11 cellular contexts compared by ENCODE assay signal in the genomic region with DNA sequence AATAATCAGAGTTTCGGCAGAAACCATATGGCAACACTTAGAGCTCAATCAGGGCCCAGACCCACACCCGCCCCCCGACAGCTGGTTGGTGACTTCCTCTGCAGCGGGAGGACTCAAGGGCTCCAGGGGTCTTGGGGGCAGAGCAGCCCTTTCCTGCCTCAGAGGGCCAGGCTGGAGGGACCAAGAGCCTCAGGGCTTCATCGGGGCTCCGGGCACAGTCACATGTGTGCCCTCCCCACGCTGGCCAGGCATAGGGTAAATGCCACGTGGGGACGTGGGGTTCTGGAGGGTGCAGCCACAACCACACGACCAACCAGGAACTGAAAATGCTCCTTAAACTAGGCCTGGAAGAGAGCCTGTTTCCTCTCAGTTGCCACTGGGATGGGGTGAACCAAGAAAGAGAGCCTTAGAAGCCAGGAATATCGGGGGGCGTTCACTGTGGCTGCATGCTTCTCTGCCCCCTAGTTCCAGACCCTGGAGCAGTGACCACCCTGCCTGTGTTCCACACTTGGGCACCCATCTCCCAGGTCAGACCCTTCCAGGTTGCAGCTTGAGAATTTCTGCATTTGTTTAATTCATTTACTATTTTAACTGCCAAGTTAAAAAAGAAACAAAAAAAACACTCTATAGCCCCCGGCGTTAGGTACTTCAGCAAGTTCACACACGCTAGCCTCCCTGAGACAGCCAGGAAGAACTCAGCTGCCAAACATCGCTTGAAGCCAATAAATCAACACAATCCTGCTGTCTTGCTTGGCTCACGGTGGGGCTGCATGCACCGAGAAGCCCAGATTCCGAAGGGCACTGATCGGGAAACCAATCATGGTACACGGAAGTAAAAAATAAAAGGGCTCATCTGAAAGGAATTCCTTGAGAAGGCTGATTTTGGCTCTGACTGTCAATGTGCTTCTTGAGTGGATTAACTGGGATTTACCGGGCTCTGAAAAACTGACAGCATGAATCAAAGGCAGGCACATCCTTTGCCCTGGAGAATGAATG. TPM values are rescaled to one million over a fixed set of nuclear protein-coding genes. Genes with fewer than 3 reads are reported as not detected.
DNase-seq lines count a peak whose midpoint lies in the region; ATAC-seq and TF ChIP-seq lines count a peak whose summit lies in the region.
"Had no signal": no experiment of that assay in that cellular context is flagged by ENCODE, and none has a peak within 500 bp of the region (broad histone marks: within the 10 kb centered on the region; RNA-seq: fewer than 3 reads in every experiment).

No MANE protein-coding gene starts in this region.

- H3K4me3 ChIP-seq in right cardiac atrium (ENCODE audit: low read length) = no peak overlapping the region
- H3K4me3 ChIP-seq in right atrium auricular region = no peak overlapping the region
- no peak overlapping the region for H3K4me3 ChIP-seq in WERI-Rb-1 (ENCODE audit: low read depth, low read length)
- no peak overlapping the region for H3K4me3 ChIP-seq in transverse colon
- H3K4me3 ChIP-seq: heart left ventricle had no signal

- 58% methylated on average over 22 of the region's 22 CpGs for WGBS in right cardiac atrium
- 51 to 54% methylated on average over 9 to 22 of the region's 22 CpGs for WGBS in transverse colon (ENCODE audit: low coverage in 1 of 2), 2 donors

- no peaks in the 10 kb centered on the region for H3K36me3 ChIP-seq in right atrium auricular region
- H3K36me3 ChIP-seq in WERI-Rb-1 = no peaks in the 10 kb centered on the region
- no peaks in the 10 kb centered on the region for H3K36me3 ChIP-seq in transverse colon
- H3K36me3 ChIP-seq: heart left ventricle had no signal

- TF ChIP-seq CTCF in right atrium auricular region (IDR thresholded peaks at IDR 0.05) (no peak), WERI-Rb-1 (IDR thresholded peaks at IDR 0.05; ENCODE audit: low read depth, low read length) (no peak), transverse colon (IDR thresholded peaks at IDR 0.05) (no peak)

- peak in 2 of 3 donors; percentile 22 to 43 for DNase-seq in right cardiac atrium
- DNase-seq in right atrium auricular region (ENCODE audit: low spot score) = no peak
- peak; percentile 17 for DNase-seq in WERI-Rb-1
- peak; percentile 92 for DNase-seq in kidney tubule cell (ENCODE audit: low spot score)
- no peak for DNase-seq in transverse colon
- no peak for DNase-seq in SKM-1 (lab: John Stamatoyannopoulos, UW; ENCODE audit: unreplicated experiment)
- DNase-seq: activated effector memory CD4-positive, alpha-beta T cell treated with anti-CD3 and anti-CD28 coated beads, Interleukin-2, amount 50 U/mL, for 16 hours; NCI-H1436 treated with DMSO at 0.1 percent for 48 hours had no signal

- H3K27ac ChIP-seq in right cardiac atrium (ENCODE audit: low read length) = no peak overlapping the region
- no peak overlapping the region for H3K27ac ChIP-seq in right atrium auricular region
- H3K27ac ChIP-seq in WERI-Rb-1 = no peak overlapping the region
- H3K27ac ChIP-seq in transverse colon = no peak overlapping the region
- H3K27ac ChIP-seq: heart left ventricle had no signal

- intact Hi-C loops in right cardiac atrium (cut with DNase I) = loop anchor here in 1 of 4 donors (10.0 kb wide), 1 partner anchor 296 kb away; no protein-coding TSS in a partner anchor
- intact Hi-C loops in transverse colon (cut with DNase I; ENCODE audit: low total_unique reads) = no loop called here

- TF ChIP-seq EP300 in transverse colon (IDR thresholded peaks at IDR 0.05; ENCODE audit: low read depth) = no peak

- ATAC-seq in right cardiac atrium = peak in 1 of 2 donors; percentile 12
- no peak for ATAC-seq in GM18520 (IDR thresholded peaks at IDR 0.05; ENCODE audit: unreplicated experiment)
- ATAC-seq in SK-N-SH treated with all-trans-retinoic acid at 6 μM for 48 hours = no peak

- H3K27me3 ChIP-seq in right cardiac atrium (ENCODE audit: control insufficient read depth, insufficient read depth) = no peaks in the 10 kb centered on the region
- no peaks in the 10 kb centered on the region for H3K27me3 ChIP-seq in right atrium auricular region
- H3K27me3 ChIP-seq in WERI-Rb-1 (ENCODE audit: insufficient read depth, low read depth, severe bottlenecking) = no peaks in the 10 kb centered on the region
- H3K27me3 ChIP-seq in transverse colon = peaks cover 13% of the 10 kb centered on the region

- in situ Hi-C loops in transverse colon (cut with MboI; ENCODE audit: low pct_ligation_motif_present in 1 of 4, low pct_unique_long_range_greater_than_20kb in 1 of 4, low sequenced_read_pairs in 3 of 4) = loop anchor here in 2 of 4 donors (10.0 to 25.0 kb wide), 2 partner anchors 266 to 274 kb away; no protein-coding TSS in a partner anchor

- TF ChIP-seq POLR2A in transverse colon (IDR thresholded peaks at IDR 0.05) = no peak

- no peaks in the 10 kb centered on the region for H3K9me3 ChIP-seq in right cardiac atrium (ENCODE audit: control insufficient read depth, low read length)
- peaks cover 0 to 4% of the 10 kb centered on the region in 2 donors for H3K9me3 ChIP-seq in right atrium auricular region
- no peaks in the 10 kb centered on the region for H3K9me3 ChIP-seq in WERI-Rb-1 (ENCODE audit: severe bottlenecking)
- H3K9me3 ChIP-seq in transverse colon = peaks cover 0 to 3% of the 10 kb centered on the region in 2 donors

- H3K4me1 ChIP-seq in right cardiac atrium (ENCODE audit: control insufficient read depth, insufficient read depth, low read length) (no peaks in the 10 kb centered on the region), right atrium auricular region (peaks cover 0 to 30% of the 10 kb centered on the region in 2 donors), transverse colon (peaks cover 0 to 3% (median 0%) of the 10 kb centered on the region in 4 donors)

TF ChIP-seq in SK-N-SH treated with all-trans-retinoic acid at 6 μM for 48 hours, 23 proteins besides CTCF, POLR2A, EP300 and RAD21:
- TF ChIP-seq BACH2 (CRISPR knock-in tag; IDR thresholded peaks at IDR 0.05; ENCODE audit: borderline replicate concordance) = no peak
- TF ChIP-seq ZNF8 (CRISPR knock-in tag; IDR thresholded peaks at IDR 0.05) = no peak
- TF ChIP-seq, protein P1, sequence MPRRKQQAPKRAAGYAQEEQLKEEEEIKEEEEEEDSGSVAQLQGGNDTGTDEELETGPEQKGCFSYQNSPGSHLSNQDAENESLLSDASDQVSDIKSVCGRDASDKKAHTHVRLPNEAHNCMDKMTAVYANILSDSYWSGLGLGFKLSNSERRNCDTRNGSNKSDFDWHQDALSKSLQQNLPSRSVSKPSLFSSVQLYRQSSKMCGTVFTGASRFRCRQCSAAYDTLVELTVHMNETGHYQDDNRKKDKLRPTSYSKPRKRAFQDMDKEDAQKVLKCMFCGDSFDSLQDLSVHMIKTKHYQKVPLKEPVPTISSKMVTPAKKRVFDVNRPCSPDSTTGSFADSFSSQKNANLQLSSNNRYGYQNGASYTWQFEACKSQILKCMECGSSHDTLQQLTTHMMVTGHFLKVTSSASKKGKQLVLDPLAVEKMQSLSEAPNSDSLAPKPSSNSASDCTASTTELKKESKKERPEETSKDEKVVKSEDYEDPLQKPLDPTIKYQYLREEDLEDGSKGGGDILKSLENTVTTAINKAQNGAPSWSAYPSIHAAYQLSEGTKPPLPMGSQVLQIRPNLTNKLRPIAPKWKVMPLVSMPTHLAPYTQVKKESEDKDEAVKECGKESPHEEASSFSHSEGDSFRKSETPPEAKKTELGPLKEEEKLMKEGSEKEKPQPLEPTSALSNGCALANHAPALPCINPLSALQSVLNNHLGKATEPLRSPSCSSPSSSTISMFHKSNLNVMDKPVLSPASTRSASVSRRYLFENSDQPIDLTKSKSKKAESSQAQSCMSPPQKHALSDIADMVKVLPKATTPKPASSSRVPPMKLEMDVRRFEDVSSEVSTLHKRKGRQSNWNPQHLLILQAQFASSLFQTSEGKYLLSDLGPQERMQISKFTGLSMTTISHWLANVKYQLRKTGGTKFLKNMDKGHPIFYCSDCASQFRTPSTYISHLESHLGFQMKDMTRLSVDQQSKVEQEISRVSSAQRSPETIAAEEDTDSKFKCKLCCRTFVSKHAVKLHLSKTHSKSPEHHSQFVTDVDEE (CRISPR knock-in tag; IDR thresholded peaks at IDR 0.05) = no peak
- no peak for TF ChIP-seq SNAI2 (CRISPR knock-in tag; IDR thresholded peaks at IDR 0.05)
- no peak for TF ChIP-seq ESRRG (CRISPR knock-in tag; IDR thresholded peaks at IDR 0.05)
- no peak for TF ChIP-seq ARNTL (CRISPR knock-in tag; IDR thresholded peaks at IDR 0.05; ENCODE audit: borderline replicate concordance, low read depth)
- no peak for TF ChIP-seq ZNF70 (CRISPR knock-in tag; IDR thresholded peaks at IDR 0.05)
- TF ChIP-seq OSR1 (CRISPR knock-in tag; IDR thresholded peaks at IDR 0.05) = no peak
- TF ChIP-seq, protein P2, sequence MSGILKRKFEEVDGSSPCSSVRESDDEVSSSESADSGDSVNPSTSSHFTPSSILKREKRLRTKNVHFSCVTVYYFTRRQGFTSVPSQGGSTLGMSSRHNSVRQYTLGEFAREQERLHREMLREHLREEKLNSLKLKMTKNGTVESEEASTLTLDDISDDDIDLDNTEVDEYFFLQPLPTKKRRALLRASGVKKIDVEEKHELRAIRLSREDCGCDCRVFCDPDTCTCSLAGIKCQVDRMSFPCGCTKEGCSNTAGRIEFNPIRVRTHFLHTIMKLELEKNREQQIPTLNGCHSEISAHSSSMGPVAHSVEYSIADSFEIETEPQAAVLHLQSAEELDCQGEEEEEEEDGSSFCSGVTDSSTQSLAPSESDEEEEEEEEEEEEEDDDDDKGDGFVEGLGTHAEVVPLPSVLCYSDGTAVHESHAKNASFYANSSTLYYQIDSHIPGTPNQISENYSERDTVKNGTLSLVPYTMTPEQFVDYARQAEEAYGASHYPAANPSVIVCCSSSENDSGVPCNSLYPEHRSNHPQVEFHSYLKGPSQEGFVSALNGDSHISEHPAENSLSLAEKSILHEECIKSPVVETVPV (CRISPR knock-in tag; IDR thresholded peaks at IDR 0.05) = no peak
- no peak for TF ChIP-seq ISL1 (CRISPR knock-in tag; IDR thresholded peaks at IDR 0.05)
- TF ChIP-seq GLIS3 (CRISPR knock-in tag; IDR thresholded peaks at IDR 0.05) = no peak
- TF ChIP-seq TCF4 (CRISPR knock-in tag; IDR thresholded peaks at IDR 0.05; ENCODE audit: borderline replicate concordance) = no peak
- TF ChIP-seq, protein P3, sequence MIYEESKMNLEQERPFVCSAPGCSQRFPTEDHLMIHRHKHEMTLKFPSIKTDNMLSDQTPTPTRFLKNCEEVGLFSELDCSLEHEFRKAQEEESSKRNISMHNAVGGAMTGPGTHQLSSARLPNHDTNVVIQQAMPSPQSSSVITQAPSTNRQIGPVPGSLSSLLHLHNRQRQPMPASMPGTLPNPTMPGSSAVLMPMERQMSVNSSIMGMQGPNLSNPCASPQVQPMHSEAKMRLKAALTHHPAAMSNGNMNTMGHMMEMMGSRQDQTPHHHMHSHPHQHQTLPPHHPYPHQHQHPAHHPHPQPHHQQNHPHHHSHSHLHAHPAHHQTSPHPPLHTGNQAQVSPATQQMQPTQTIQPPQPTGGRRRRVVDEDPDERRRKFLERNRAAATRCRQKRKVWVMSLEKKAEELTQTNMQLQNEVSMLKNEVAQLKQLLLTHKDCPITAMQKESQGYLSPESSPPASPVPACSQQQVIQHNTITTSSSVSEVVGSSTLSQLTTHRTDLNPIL (CRISPR knock-in tag; IDR thresholded peaks at IDR 0.05; ENCODE audit: low read depth) = no peak

RNA-seq across cellular contexts. Expression of a gene that starts 56.1 kb away (rescaled TPM):
- 10 to 100 TPM; 41.0 to 53.6 (median 48.5) TPM for total RNA-seq in right cardiac atrium
- polyA plus RNA-seq in right cardiac atrium = 35.3 TPM
- 10 to 100 TPM; 22.8 to 34.5 TPM for total RNA-seq in right atrium auricular region
- 100 to 1,000 TPM; 124 to 405 (median 197) TPM for total RNA-seq in transverse colon

Comparison
In these comparisons a context has a peak if more than half of its experiments do, and no peak if none do; other contexts are left out.
1. DNase-seq: peak in right cardiac atrium (2 of 3), WERI-Rb-1 (single experiment) and kidney tubule cell (single experiment); none in right atrium auricular region (single experiment), transverse colon (single experiment) and SKM-1 (single experiment).